Comparison of ENCODE assay signal across 8 cellular contexts in the genomic region with DNA sequence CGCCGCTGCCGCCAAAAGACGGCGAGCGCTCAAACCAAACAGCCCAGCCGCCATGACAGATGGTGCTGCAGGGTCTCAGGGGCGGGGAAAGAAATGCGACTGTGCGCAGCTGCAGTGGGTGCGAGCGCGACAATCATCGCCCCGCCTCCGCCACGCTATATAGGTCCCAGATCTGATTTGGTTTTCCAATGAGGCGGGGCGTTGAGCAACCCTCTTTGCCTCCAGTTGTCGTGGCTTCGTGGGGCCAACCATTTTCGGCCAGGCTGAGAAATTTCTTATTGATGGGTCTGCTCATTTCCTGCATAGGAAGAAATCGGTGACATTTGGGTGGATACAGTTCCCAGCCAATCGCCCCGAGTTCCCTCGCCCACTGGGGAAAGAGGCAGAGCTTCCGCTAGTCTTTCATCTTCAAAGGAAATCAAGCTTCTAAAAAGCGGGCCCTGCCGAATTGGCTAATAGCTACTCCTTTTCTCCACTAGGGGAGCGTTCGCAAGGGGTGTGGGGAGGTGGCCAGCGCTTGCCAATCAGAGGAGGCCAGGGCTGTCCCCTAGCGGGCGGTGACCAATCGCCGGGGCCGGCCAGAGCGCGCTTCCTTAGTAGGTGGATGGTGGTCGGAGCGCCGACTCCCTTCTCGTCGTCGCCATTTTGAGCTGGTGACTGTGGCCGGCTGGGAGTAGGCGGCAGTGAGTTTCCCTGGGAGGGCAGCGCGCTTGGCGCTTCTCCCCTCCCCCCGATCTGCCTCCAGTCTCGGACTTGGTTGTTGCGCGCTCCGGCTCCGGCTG. TPM values are rescaled to one million over a fixed set of nuclear protein-coding genes. Genes with fewer than 3 reads are reported as not detected.
DNase-seq lines count a peak whose midpoint lies in the region; ATAC-seq and TF ChIP-seq lines count a peak whose summit lies in the region.

A gene (minus strand): TSS at position 77 of the 782 bp plus-strand sequence. CDS start 23 bp downstream, at position 54.
A gene with protein sequence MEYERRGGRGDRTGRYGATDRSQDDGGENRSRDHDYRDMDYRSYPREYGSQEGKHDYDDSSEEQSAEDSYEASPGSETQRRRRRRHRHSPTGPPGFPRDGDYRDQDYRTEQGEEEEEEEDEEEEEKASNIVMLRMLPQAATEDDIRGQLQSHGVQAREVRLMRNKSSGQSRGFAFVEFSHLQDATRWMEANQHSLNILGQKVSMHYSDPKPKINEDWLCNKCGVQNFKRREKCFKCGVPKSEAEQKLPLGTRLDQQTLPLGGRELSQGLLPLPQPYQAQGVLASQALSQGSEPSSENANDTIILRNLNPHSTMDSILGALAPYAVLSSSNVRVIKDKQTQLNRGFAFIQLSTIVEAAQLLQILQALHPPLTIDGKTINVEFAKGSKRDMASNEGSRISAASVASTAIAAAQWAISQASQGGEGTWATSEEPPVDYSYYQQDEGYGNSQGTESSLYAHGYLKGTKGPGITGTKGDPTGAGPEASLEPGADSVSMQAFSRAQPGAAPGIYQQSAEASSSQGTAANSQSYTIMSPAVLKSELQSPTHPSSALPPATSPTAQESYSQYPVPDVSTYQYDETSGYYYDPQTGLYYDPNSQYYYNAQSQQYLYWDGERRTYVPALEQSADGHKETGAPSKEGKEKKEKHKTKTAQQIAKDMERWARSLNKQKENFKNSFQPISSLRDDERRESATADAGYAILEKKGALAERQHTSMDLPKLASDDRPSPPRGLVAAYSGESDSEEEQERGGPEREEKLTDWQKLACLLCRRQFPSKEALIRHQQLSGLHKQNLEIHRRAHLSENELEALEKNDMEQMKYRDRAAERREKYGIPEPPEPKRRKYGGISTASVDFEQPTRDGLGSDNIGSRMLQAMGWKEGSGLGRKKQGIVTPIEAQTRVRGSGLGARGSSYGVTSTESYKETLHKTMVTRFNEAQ (plus strand): TSS at position 596 of the 782 bp plus-strand sequence. CDS start 2,261 bp downstream, outside the sequence.

- intact Hi-C loops in activated CD4-positive, alpha-beta T cell treated with anti-CD3 and anti-CD28 coated beads, Interleukin-2, amount 10 ng/mL, durations not matched to agents 24 days and 14 days (cut with micrococcal nuclease), result loop anchor here (1.0 to 5.0 kb wide), 6 partner anchors 16 to 512 kb away; a partner anchor contains a TSS
- intact Hi-C loops in colonic mucosa (cut with DNase I), result no loop called here

- no peaks in the 10 kb centered on the region for H3K9me3 Mint-ChIP-seq in activated CD4-positive, alpha-beta T cell treated with anti-CD3 and anti-CD28 coated beads, Interleukin-2, amount 10 ng/mL, durations not matched to agents 24 days and 14 days

- H3K4me1 ChIP-seq in colonic mucosa, result no peaks in the 10 kb centered on the region

- H3K36me3 Mint-ChIP-seq in activated CD4-positive, alpha-beta T cell treated with anti-CD3 and anti-CD28 coated beads, Interleukin-2, amount 10 ng/mL, durations not matched to agents 24 days and 14 days (ENCODE audit: low read depth), result peaks cover 40% of the 10 kb centered on the region

- peak within 1 kb of the TSS; percentile 100 for H3K4me3 Mint-ChIP-seq in activated CD4-positive, alpha-beta T cell treated with anti-CD3 and anti-CD28 coated beads, Interleukin-2, amount 10 ng/mL, durations not matched to agents 24 days and 14 days

- peak within 1 kb of the TSS; percentile 55 for H3K4me3 ChIP-seq in colonic mucosa

- ATAC-seq in GM19328 (IDR thresholded peaks at IDR 0.05; ENCODE audit: unreplicated experiment) (peak; percentile 88), HG03520 (IDR thresholded peaks at IDR 0.05; ENCODE audit: unreplicated experiment) (peak; percentile 87)

- peaks cover 16% of the 10 kb centered on the region for H3K4me1 Mint-ChIP-seq in activated CD4-positive, alpha-beta T cell treated with anti-CD3 and anti-CD28 coated beads, Interleukin-2, amount 10 ng/mL, durations not matched to agents 24 days and 14 days

- TF ChIP-seq CTCF in C4-2B (conservative IDR thresholded peaks at IDR 0.05) (peak; percentile 74), colonic mucosa (IDR thresholded peaks at IDR 0.05) (peak; percentile 62)

- H3K27me3 ChIP-seq in colonic mucosa, result no peaks in the 10 kb centered on the region

- peak within 1 kb of the TSS; percentile 92 for H3K27ac ChIP-seq in C4-2B
- peak within 1 kb of the TSS; percentile 91 for H3K27ac ChIP-seq in colonic mucosa

- no peaks in the 10 kb centered on the region for H3K9me3 ChIP-seq in colonic mucosa

- no peaks in the 10 kb centered on the region for H3K36me3 ChIP-seq in colonic mucosa

- DNase-seq in NCI-H526 treated with DMSO at 0.1 percent for 48 hours (lab: John Stamatoyannopoulos, UW), result peak; percentile 87
- peak; percentile 97 for DNase-seq in activated CD4-positive, alpha-beta T cell treated with anti-CD3 and anti-CD28 coated beads, Interleukin-2, amount 10 ng/mL, durations not matched to agents 24 days and 14 days
- peak; percentile 90 for DNase-seq in colonic mucosa
- peak; percentile 97 for DNase-seq in left kidney (ENCODE audit: low read depth, low spot score)
- DNase-seq in stimulated activated CD4-positive, alpha-beta T cell treated with anti-CD3 and anti-CD28 coated beads, Interleukin-2, amount 100 ng/mL, for 24 hours, result peak; percentile 86 to 90

- H3K27me3 Mint-ChIP-seq in activated CD4-positive, alpha-beta T cell treated with anti-CD3 and anti-CD28 coated beads, Interleukin-2, amount 10 ng/mL, durations not matched to agents 24 days and 14 days, result no peaks in the 10 kb centered on the region

- H3K9ac ChIP-seq in colonic mucosa (ENCODE audit: low read depth in 2 of 2, low read length in 2 of 2), result peak within 1 kb of the TSS; percentile 75 to 92

- peak within 1 kb of the TSS; percentile 100 for H3K27ac Mint-ChIP-seq in activated CD4-positive, alpha-beta T cell treated with anti-CD3 and anti-CD28 coated beads, Interleukin-2, amount 10 ng/mL, durations not matched to agents 24 days and 14 days

RNA-seq across cellular contexts. Expression of the first gene that starts in this region (rescaled TPM):
- 86.8 and 89.5 TPM in 2 replicates for total RNA-seq in activated CD4-positive, alpha-beta T cell treated with anti-CD3 and anti-CD28 coated beads, Interleukin-2, amount 10 ng/mL, durations not matched to agents 24 days and 14 days
- total RNA-seq in colonic mucosa, result 10 to 100 TPM; 84.6 to 97.1 TPM

RNA-seq across cellular contexts. Expression of the second gene that starts in this region (rescaled TPM):
- total RNA-seq in activated CD4-positive, alpha-beta T cell treated with anti-CD3 and anti-CD28 coated beads, Interleukin-2, amount 10 ng/mL, durations not matched to agents 24 days and 14 days, result 64.3 and 64.6 TPM in 2 replicates
- 10 to 100 TPM; 30.0 to 67.8 TPM for total RNA-seq in colonic mucosa

Comparison
In these comparisons a context has a peak if more than half of its experiments do, and no peak if none do; other contexts are left out.
1. Peak in every context shown above with its lines: DNase-seq, ATAC-seq, H3K4me3 ChIP-seq and H3K27ac ChIP-seq.